ENCODE assay signal across 19 cellular contexts in genomic region chr17:7496470-7497227, GRCh38. TPM values are rescaled to one million over a fixed set of nuclear protein-coding genes. Genes with fewer than 3 reads are reported as not detected.
DNase-seq lines count a peak whose midpoint lies in the region; ATAC-seq, FAIRE-seq and TF ChIP-seq lines count a peak whose summit lies in the region.
"Had no signal": no experiment of that assay in that cellular context is flagged by ENCODE, and none has a peak within 500 bp of the region (broad histone marks: within the 10 kb centered on the region; RNA-seq: fewer than 3 reads in every experiment).

No MANE protein-coding gene starts in this region.

- intact Hi-C loops in CD4-positive, alpha-beta memory T cell (cut with micrococcal nuclease) = no loop called here
- intact Hi-C loops in endothelial cell of umbilical vein (cut with micrococcal nuclease) = loop anchor here (1.0 to 2.0 kb wide), 2 partner anchors 12 to 140 kb away; partner anchors contain the start of gene POLR2A

- TF ChIP-seq CTCF in RWPE1 (conservative IDR thresholded peaks at IDR 0.05; ENCODE audit: low read depth) (no peak), endothelial cell of umbilical vein (IDR thresholded peaks at IDR 0.05; ENCODE audit: extremely low read depth in 1 of 2, insufficient read depth in 1 of 2, low read depth in 1 of 2, low read length in 2 of 2) (no peak)

- H3K27ac Mint-ChIP-seq in CD4-positive, alpha-beta memory T cell = peak overlapping the region in 4 of 7 donors; percentile 36 to 70 (median 49)

- WGBS in neuronal stem cell (ENCODE audit: extremely low coverage in 2 of 2, insufficient read length in 2 of 2, insufficient replicate concordance in 1 of 2), 2 donors = no CpG with 5 or more reads among the region's 21 CpGs

- TF ChIP-seq POLR2A in endothelial cell of umbilical vein (IDR thresholded peaks at IDR 0.05; ENCODE audit: low read depth, low read length) = no peak

- H3K36me3 Mint-ChIP-seq in CD4-positive, alpha-beta memory T cell = peaks cover 61 to 76% of the 10 kb centered on the region in 2 donors

- peaks cover 47% of the 10 kb centered on the region for H3K79me2 ChIP-seq in endothelial cell of umbilical vein (ENCODE audit: control insufficient read depth, insufficient read depth, low read length)

- H3K9me3 ChIP-seq in CD4-positive, alpha-beta memory T cell (ENCODE audit: control insufficient read depth in 1 of 2, low read length in 2 of 2) = no peaks in the 10 kb centered on the region
- H3K9me3 ChIP-seq in endothelial cell of umbilical vein (replicated peaks; ENCODE audit: control insufficient read depth, insufficient read depth, low read length) (no peaks in the 10 kb centered on the region), neuronal stem cell (replicated peaks in 1 of 2; ENCODE audit: control insufficient read depth in 2 of 2, insufficient read depth in 1 of 2, low read depth in 1 of 2, low read length in 2 of 2) (no peaks in the 10 kb centered on the region)
- H3K9me3 ChIP-seq: ascending aorta had no signal

- H3K9ac ChIP-seq in endothelial cell of umbilical vein (replicated peaks; ENCODE audit: extremely low read depth, insufficient read depth, low read length) (peak overlapping the region; percentile 17), neuronal stem cell (ENCODE audit: low read depth, low read length, poor library complexity) (no peak overlapping the region)

- H3K27ac ChIP-seq in CD4-positive, alpha-beta memory T cell (ENCODE audit: low read depth, low read length) = no peak overlapping the region
- H3K27ac ChIP-seq in RWPE1 (peak overlapping the region; percentile 9), endothelial cell of umbilical vein (ENCODE audit: insufficient read depth, low read depth, low read length) (peak overlapping the region; percentile 51), neuronal stem cell (replicated peaks; ENCODE audit: low read length) (no peak overlapping the region)
- H3K27ac ChIP-seq: ascending aorta had no signal

- peaks cover 22% of the 10 kb centered on the region for H3K79me1 ChIP-seq in neuronal stem cell (ENCODE audit: low read depth, low read length)

- H3K23ac ChIP-seq in neuronal stem cell (ENCODE audit: low read depth, low read length, poor library complexity) = no peak overlapping the region

- H3K4me2 ChIP-seq in endothelial cell of umbilical vein (ENCODE audit: insufficient read depth, low read length) (no peak overlapping the region), neuronal stem cell (ENCODE audit: insufficient read depth, low read length, poor library complexity, severe bottlenecking) (no peak overlapping the region)

- H3K18ac ChIP-seq in neuronal stem cell (ENCODE audit: low read length) = no peak overlapping the region

- H3K9me3 Mint-ChIP-seq in CD4-positive, alpha-beta memory T cell = peaks cover 0 to 5% (median 0%) of the 10 kb centered on the region in 8 donors
- H3K9me3 Mint-ChIP-seq: T-cell had no signal

- POLR2A ChIA-PET in CD4-positive, alpha-beta memory T cell (lab: Charles Lee; ENCODE audit: partially characterized antibody) = interaction anchor here (1.2 to 4.9 kb wide), 3 partner anchors 9 to 17 kb away, joined by 3 to 22 read pairs (median 8); partner anchors contain the start of genes POLR2A and ZBTB4
- POLR2A ChIA-PET in RWPE1 (lab: Yijun Ruan, JAX; ENCODE audit: low non-redundant PET) (no interaction called here), endothelial cell of umbilical vein (lab: Charles Lee) (interaction anchor here (1.4 to 1.5 kb wide), 3 partner anchors 10 to 13 kb away, joined by 6 to 7 read pairs (median 7); no protein-coding TSS in a partner anchor)

- H2AFZ ChIP-seq in endothelial cell of umbilical vein (ENCODE audit: low read depth, low read length) (no peak overlapping the region), neuronal stem cell (ENCODE audit: low read length) (no peak overlapping the region)

- CTCF ChIA-PET in CD4-positive, alpha-beta memory T cell (lab: Charles Lee; ENCODE audit: partially characterized antibody) = interaction anchor here (1.3 to 2.3 kb wide), 3 partner anchors 9 to 25 kb away, joined by 3 to 8 read pairs (median 4); no protein-coding TSS in a partner anchor
- CTCF ChIA-PET in RWPE1 (lab: Yijun Ruan, JAX) = no interaction called here
- CTCF ChIA-PET in endothelial cell of umbilical vein (lab: Charles Lee) = interaction anchor here (0.8 to 3.5 kb wide), 10 partner anchors 9 to 141 kb away, joined by 3 to 25 read pairs (median 5); partner anchors contain the start of gene SENP3

- no peak overlapping the region for H2BK15ac ChIP-seq in neuronal stem cell (ENCODE audit: low read length)

- dilution Hi-C loops in endothelial cell of umbilical vein (cut with MboI; ENCODE audit: extremely low pct_ligation_motif_present, low sequenced_read_pairs) = no loop called here

- peak; percentile 83 for FAIRE-seq in endothelial cell of umbilical vein (lab: Jason Lieb, UNC)

- no peak overlapping the region for H2BK120ac ChIP-seq in neuronal stem cell (ENCODE audit: low read depth, low read length)

- H3K4me1 Mint-ChIP-seq in CD4-positive, alpha-beta memory T cell = peaks cover 22 to 32% (median 26%) of the 10 kb centered on the region in 4 donors

- H2AK5ac ChIP-seq in neuronal stem cell (ENCODE audit: low read depth, low read length) = no peak overlapping the region

- no peak overlapping the region for H4K91ac ChIP-seq in neuronal stem cell (ENCODE audit: low read depth, low read length, poor library complexity)

- H3K27me3 ChIP-seq in CD4-positive, alpha-beta memory T cell (ENCODE audit: insufficient read depth, low read length) = no peaks in the 10 kb centered on the region
- H3K27me3 ChIP-seq in endothelial cell of umbilical vein (ENCODE audit: control insufficient read depth in 2 of 2, insufficient read depth in 2 of 2, low read length in 2 of 2) = no peaks in the 10 kb centered on the region
- no peaks in the 10 kb centered on the region for H3K27me3 ChIP-seq in neuronal stem cell (ENCODE audit: control insufficient read depth in 3 of 3, insufficient read depth in 3 of 3, low read depth in 1 of 3, low read length in 3 of 3)
- H3K27me3 ChIP-seq: ascending aorta had no signal

- DNase-seq in CD4-positive, alpha-beta memory T cell = no peak
- DNase-seq in RWPE1 (ENCODE audit: low spot score) (no peak), endothelial cell of umbilical vein (ENCODE audit: low read depth, low spot score) (peak; percentile 19), neuronal stem cell (ENCODE audit: low spot score) (no peak), islet precursor cell (no peak), ecto neural progenitor cell (ENCODE audit: low spot score) (no peak)
- DNase-seq: activated CD4-positive, alpha-beta T cell treated with anti-CD3 and anti-CD28 coated beads for 4 hours; AML-193; DMS53; NCI-H1930; NCI-H526; T-cell had no signal

- H3K9me1 ChIP-seq in endothelial cell of umbilical vein (replicated peaks; ENCODE audit: control insufficient read depth, extremely low read depth, insufficient read depth, low read length) = no peaks in the 10 kb centered on the region

- H3K14ac ChIP-seq in neuronal stem cell (ENCODE audit: low read length) = peak overlapping the region; percentile 17

- H4K8ac ChIP-seq in neuronal stem cell (ENCODE audit: low read depth, low read length) = no peak overlapping the region

- no peaks in the 10 kb centered on the region for H3K27me3 Mint-ChIP-seq in CD4-positive, alpha-beta memory T cell
- H3K27me3 Mint-ChIP-seq: T-cell had no signal

- ATAC-seq in GM18861 (IDR thresholded peaks at IDR 0.05; ENCODE audit: unreplicated experiment) (no peak), GM19395 (IDR thresholded peaks at IDR 0.05; ENCODE audit: unreplicated experiment) (no peak)

- H3K4me1 ChIP-seq in CD4-positive, alpha-beta memory T cell (ENCODE audit: insufficient read depth, low read length) = peaks cover 16% of the 10 kb centered on the region
- H3K4me1 ChIP-seq in endothelial cell of umbilical vein (ENCODE audit: control insufficient read depth, extremely low read depth, insufficient read depth, low read length) = peaks cover 23% of the 10 kb centered on the region
- H3K4me1 ChIP-seq in neuronal stem cell (ENCODE audit: control insufficient read depth in 2 of 2, insufficient read depth in 1 of 2, low read depth in 1 of 2, low read length in 2 of 2) = peaks cover under 1 to 1% of the 10 kb centered on the region in 2 donors

- H3K4me3 Mint-ChIP-seq in CD4-positive, alpha-beta memory T cell = no peak overlapping the region
- H3K4me3 Mint-ChIP-seq: T-cell had no signal

- no peak overlapping the region for H3K4ac ChIP-seq in neuronal stem cell (ENCODE audit: low read length)

- peaks cover 2% of the 10 kb centered on the region for H4K20me1 ChIP-seq in endothelial cell of umbilical vein (replicated peaks; ENCODE audit: control insufficient read depth, extremely low read depth, insufficient read depth, low read length)

- H3K36me3 ChIP-seq in CD4-positive, alpha-beta memory T cell (ENCODE audit: insufficient read depth, low read length) = peaks cover 69% of the 10 kb centered on the region
- H3K36me3 ChIP-seq in endothelial cell of umbilical vein (ENCODE audit: control insufficient read depth in 2 of 2, extremely low read depth in 1 of 2, insufficient read depth in 2 of 2, low read length in 2 of 2) (peaks cover 31 to 35% of the 10 kb centered on the region in 2 experiments), neuronal stem cell (replicated peaks in 1 of 2; ENCODE audit: control insufficient read depth in 2 of 2, insufficient read depth in 2 of 2, low read length in 2 of 2) (peaks cover 51 to 96% of the 10 kb centered on the region in 2 donors)

- H2BK12ac ChIP-seq in neuronal stem cell (ENCODE audit: low read length) = peak overlapping the region; percentile 8

- H3K4me3 ChIP-seq in CD4-positive, alpha-beta memory T cell (ENCODE audit: low read length in 2 of 2) = no peak overlapping the region
- H3K4me3 ChIP-seq in endothelial cell of umbilical vein (replicated peaks in 1 of 3; ENCODE audit: insufficient read depth in 1 of 3, low read depth in 1 of 3, low read length in 3 of 3) (no peak overlapping the region), neuronal stem cell (ENCODE audit: low read length in 2 of 2) (no peak overlapping the region)
- H3K4me3 ChIP-seq: ascending aorta had no signal

- H2BK5ac ChIP-seq in neuronal stem cell (ENCODE audit: low read length) = no peak overlapping the region

- BruUV-seq in endothelial cell of umbilical vein (replicated peaks; lab: Mats Ljungman, UMichigan) = TSS peak; percentile 41

RNA-seq across cellular contexts. Expression of gene POLR2A, which starts 12.5 kb away (rescaled TPM):
- 100 to 1,000 TPM; 178 to 191 TPM for total RNA-seq in CD4-positive, alpha-beta memory T cell
- 10 to 100 TPM in 1 of 2 donors, 1 to 10 TPM in 1; 8.6 to 76.2 TPM for polyA plus RNA-seq in CD4-positive, alpha-beta memory T cell
- 145 and 151 TPM in 2 replicates for total RNA-seq in endothelial cell of umbilical vein
- 25.1 and 45.9 TPM in 2 replicates for polyA plus RNA-seq in endothelial cell of umbilical vein
- 26.0 and 30.8 TPM in 2 replicates for polyA plus RNA-seq in endothelial cell of umbilical vein (2011; cell fraction: cytosol; rRNA removed)
- polyA plus RNA-seq in endothelial cell of umbilical vein (2011; cell fraction: nucleus; rRNA removed) = 107 and 129 TPM in 2 replicates
- 70.9 and 97.1 TPM in 2 replicates for polyA plus RNA-seq in endothelial cell of umbilical vein (2012)
- polyA minus RNA-seq in endothelial cell of umbilical vein = 213 and 226 TPM in 2 replicates
- polyA minus RNA-seq in endothelial cell of umbilical vein (2011; cell fraction: cytosol; rRNA and poly(A)+ RNA removed) = 88.7 TPM
- polyA minus RNA-seq in endothelial cell of umbilical vein (2011; cell fraction: nucleus; rRNA and poly(A)+ RNA removed) = 158 and 169 TPM in 2 replicates
- polyA plus RNA-seq in neuronal stem cell (2013, experiment 1 of 2) = 40.1 TPM
- polyA plus RNA-seq in neuronal stem cell (2013, experiment 2 of 2) = 39.2 TPM

RNA-seq across cellular contexts. Expression of gene SLC35G6, which starts 15.4 kb away (rescaled TPM):
- not detected for total RNA-seq in CD4-positive, alpha-beta memory T cell
- not detected for polyA plus RNA-seq in CD4-positive, alpha-beta memory T cell
- not detected in 2 replicates for total RNA-seq in endothelial cell of umbilical vein
- not detected in 2 replicates for polyA plus RNA-seq in endothelial cell of umbilical vein
- not detected in 2 replicates for polyA plus RNA-seq in endothelial cell of umbilical vein (2011; cell fraction: cytosol; rRNA removed)
- polyA plus RNA-seq in endothelial cell of umbilical vein (2011; cell fraction: nucleus; rRNA removed) = not detected in 2 replicates
- 0.16 TPM in 1 of 2 replicates, not detected in the other for polyA plus RNA-seq in endothelial cell of umbilical vein (2012)
- not detected in 2 replicates for polyA minus RNA-seq in endothelial cell of umbilical vein
- polyA minus RNA-seq in endothelial cell of umbilical vein (2011; cell fraction: cytosol; rRNA and poly(A)+ RNA removed) = not detected
- polyA minus RNA-seq in endothelial cell of umbilical vein (2011; cell fraction: nucleus; rRNA and poly(A)+ RNA removed) = not detected in 2 replicates
- 0.03 TPM for polyA plus RNA-seq in neuronal stem cell (2013, experiment 1 of 2)
- polyA plus RNA-seq in neuronal stem cell (2013, experiment 2 of 2) = not detected
- total RNA-seq: ascending aorta, dermis microvascular lymphatic vessel endothelial cell, M059J, omental fat pad, RPMI7951, T-cell had no signal

RNA-seq across cellular contexts. Expression of gene ZBTB4, which starts 17.2 kb away (rescaled TPM):
- 10 to 100 TPM; 75.2 to 75.7 TPM for total RNA-seq in CD4-positive, alpha-beta memory T cell
- polyA plus RNA-seq in CD4-positive, alpha-beta memory T cell = 10 to 100 TPM in 1 of 2 donors, 1 to 10 TPM in 1; 4.6 to 21.2 TPM
- total RNA-seq in endothelial cell of umbilical vein = 26.5 and 27.4 TPM in 2 replicates
- 15.1 and 15.7 TPM in 2 replicates for polyA plus RNA-seq in endothelial cell of umbilical vein
- 9.4 and 11.8 TPM in 2 replicates for polyA plus RNA-seq in endothelial cell of umbilical vein (2011; cell fraction: cytosol; rRNA removed)
- 18.0 and 18.5 TPM in 2 replicates for polyA plus RNA-seq in endothelial cell of umbilical vein (2011; cell fraction: nucleus; rRNA removed)
- polyA plus RNA-seq in endothelial cell of umbilical vein (2012) = 20.6 and 25.2 TPM in 2 replicates
- polyA minus RNA-seq in endothelial cell of umbilical vein = 29.2 and 30.0 TPM in 2 replicates
- polyA minus RNA-seq in endothelial cell of umbilical vein (2011; cell fraction: cytosol; rRNA and poly(A)+ RNA removed) = 11.8 TPM
- polyA minus RNA-seq in endothelial cell of umbilical vein (2011; cell fraction: nucleus; rRNA and poly(A)+ RNA removed) = 12.3 and 15.1 TPM in 2 replicates
- 12.7 TPM for polyA plus RNA-seq in neuronal stem cell (2013, experiment 1 of 2)
- 12.7 TPM for polyA plus RNA-seq in neuronal stem cell (2013, experiment 2 of 2)

RNA-seq across cellular contexts. Expression of gene CHRNB1, which starts 51.8 kb away (rescaled TPM):
- 1 to 10 TPM; 9.1 to 9.5 TPM for total RNA-seq in CD4-positive, alpha-beta memory T cell
- 10 to 100 TPM; 24.1 to 29.2 TPM for polyA plus RNA-seq in CD4-positive, alpha-beta memory T cell
- total RNA-seq in endothelial cell of umbilical vein = 5.4 and 5.6 TPM in 2 replicates
- polyA plus RNA-seq in endothelial cell of umbilical vein = 9.3 and 9.6 TPM in 2 replicates
- polyA plus RNA-seq in endothelial cell of umbilical vein (2011; cell fraction: cytosol; rRNA removed) = 9.6 and 9.9 TPM in 2 replicates
- polyA plus RNA-seq in endothelial cell of umbilical vein (2011; cell fraction: nucleus; rRNA removed) = 2.8 and 3.2 TPM in 2 replicates
- 3.7 and 5.6 TPM in 2 replicates for polyA plus RNA-seq in endothelial cell of umbilical vein (2012)
- polyA minus RNA-seq in endothelial cell of umbilical vein = 7.7 and 8.9 TPM in 2 replicates
- not detected for polyA minus RNA-seq in endothelial cell of umbilical vein (2011; cell fraction: cytosol; rRNA and poly(A)+ RNA removed)
- polyA minus RNA-seq in endothelial cell of umbilical vein (2011; cell fraction: nucleus; rRNA and poly(A)+ RNA removed) = 0.82 and 1.9 TPM in 2 replicates
- 9.9 TPM for polyA plus RNA-seq in neuronal stem cell (2013, experiment 1 of 2)
- 11.1 TPM for polyA plus RNA-seq in neuronal stem cell (2013, experiment 2 of 2)

RNA-seq across cellular contexts. Expression of gene TNFSF12, which starts 52.2 kb away (rescaled TPM):
- total RNA-seq in CD4-positive, alpha-beta memory T cell = 10 to 100 TPM; 45.1 to 52.2 TPM
- polyA plus RNA-seq in CD4-positive, alpha-beta memory T cell = 10 to 100 TPM; 45.8 to 72.8 TPM
- total RNA-seq in endothelial cell of umbilical vein = 21.0 and 28.4 TPM in 2 replicates
- 39.4 and 40.5 TPM in 2 replicates for polyA plus RNA-seq in endothelial cell of umbilical vein
- 25.6 and 34.9 TPM in 2 replicates for polyA plus RNA-seq in endothelial cell of umbilical vein (2011; cell fraction: cytosol; rRNA removed)
- polyA plus RNA-seq in endothelial cell of umbilical vein (2011; cell fraction: nucleus; rRNA removed) = 11.2 and 15.0 TPM in 2 replicates
- polyA plus RNA-seq in endothelial cell of umbilical vein (2012) = 17.3 and 30.7 TPM in 2 replicates
- polyA minus RNA-seq in endothelial cell of umbilical vein = 8.6 and 13.0 TPM in 2 replicates
- 1.3 TPM for polyA minus RNA-seq in endothelial cell of umbilical vein (2011; cell fraction: cytosol; rRNA and poly(A)+ RNA removed)
- 2.6 and 3.4 TPM in 2 replicates for polyA minus RNA-seq in endothelial cell of umbilical vein (2011; cell fraction: nucleus; rRNA and poly(A)+ RNA removed)
- polyA plus RNA-seq in neuronal stem cell (2013, experiment 1 of 2) = 4.8 TPM
- polyA plus RNA-seq in neuronal stem cell (2013, experiment 2 of 2) = 4.9 TPM

Comparison
In these comparisons a context has a peak if more than half of its experiments do, and no peak if none do; other contexts are left out.
1. H3K27ac ChIP-seq: peak in RWPE1 (single experiment) and endothelial cell of umbilical vein (single experiment); none in CD4-positive, alpha-beta memory T cell (single experiment) and neuronal stem cell (single experiment).